ENCODE assay signal across 10 cellular contexts in the genomic region with DNA sequence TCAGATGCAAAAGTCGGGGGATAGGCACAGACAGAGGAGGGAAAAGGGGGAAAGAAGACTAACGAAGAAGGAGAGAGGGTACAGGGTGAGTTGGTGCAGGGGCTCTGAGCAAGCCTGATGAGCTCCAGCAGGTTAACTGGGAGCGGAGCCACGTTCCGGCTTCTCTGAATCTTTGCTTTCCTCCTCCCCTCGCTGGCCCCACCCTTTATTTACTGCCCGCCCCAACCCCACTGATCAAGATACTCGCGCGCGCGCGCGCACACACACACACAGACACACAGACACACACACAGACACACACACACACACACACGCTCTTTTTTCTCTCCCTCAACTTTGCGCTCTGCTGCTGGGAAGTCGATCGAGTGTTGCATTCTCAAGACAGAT. TPM values are rescaled to one million over a fixed set of nuclear protein-coding genes. Genes with fewer than 3 reads are reported as not detected.
DNase-seq lines count a peak whose midpoint lies in the region.
"Had no signal": no experiment of that assay in that cellular context is flagged by ENCODE, and none has a peak within 500 bp of the region (broad histone marks: within the 10 kb centered on the region; RNA-seq: fewer than 3 reads in every experiment).

A gene (minus strand): TSS at position 138 of the 387 bp plus-strand sequence.

- H3K4me2 ChIP-seq in skeletal muscle satellite cell (ENCODE audit: low read length), result peak within 1 kb of the TSS; percentile 85

- peaks cover 44% of the 10 kb centered on the region for H3K27me3 Mint-ChIP-seq in activated naive CD4-positive, alpha-beta T cell treated with anti-CD3 and anti-CD28 coated beads for 36 hours (ENCODE audit: low read depth)

- H3K9me3 ChIP-seq in adipocyte (ENCODE audit: control insufficient read depth, low read length) (peaks cover 3% of the 10 kb centered on the region), skeletal muscle satellite cell (replicated peaks; ENCODE audit: low read length) (no peaks in the 10 kb centered on the region)

- no peaks in the 10 kb centered on the region for H3K9me3 Mint-ChIP-seq in activated naive CD4-positive, alpha-beta T cell treated with anti-CD3 and anti-CD28 coated beads for 36 hours
- H3K9me3 Mint-ChIP-seq: T-helper 1 cell treated with Interleukin-12 subunit alpha and Interleukin-12 subunit beta and Interleukin-4 antibody, amounts not matched to agents 30 μg/mL and 1 μg/mL, for 36 hours had no signal

- H3K36me3 ChIP-seq in adipocyte (ENCODE audit: control insufficient read depth, insufficient read depth, low read length, severe bottlenecking) (no peaks in the 10 kb centered on the region), skeletal muscle satellite cell (ENCODE audit: insufficient read depth, low read length) (no peaks in the 10 kb centered on the region)

- H3K9ac ChIP-seq in adipocyte (ENCODE audit: low read length) (no peak within 1 kb of the TSS), skeletal muscle satellite cell (ENCODE audit: low read depth, low read length) (peak within 1 kb of the TSS; percentile 25)

- H3K27ac Mint-ChIP-seq in activated naive CD4-positive, alpha-beta T cell treated with anti-CD3 and anti-CD28 coated beads for 36 hours, result no peak within 1 kb of the TSS
- H3K27ac Mint-ChIP-seq: memory B cell; T-helper 1 cell treated with Interleukin-12 subunit alpha and Interleukin-12 subunit beta and Interleukin-4 antibody, amounts not matched to agents 30 μg/mL and 1 μg/mL, for 36 hours had no signal

- peak; percentile 3 for DNase-seq in NCI-H2227 treated with DMSO at 0.1 percent for 48 hours (lab: John Stamatoyannopoulos, UW)
- DNase-seq in NCI-H2227 (lab: John Stamatoyannopoulos, UW; ENCODE audit: unreplicated experiment), result no peak
- DNase-seq in adipocyte (ENCODE audit: low read depth), result peak; percentile 21
- no peak for DNase-seq in activated naive CD4-positive, alpha-beta T cell treated with anti-CD3 and anti-CD28 coated beads for 36 hours
- DNase-seq in GOT3 (lab: John Stamatoyannopoulos, UW), result no peak
- DNase-seq in RKO (ENCODE audit: low spot score), result no peak

- peak within 1 kb of the TSS; percentile 74 for H3K4me3 ChIP-seq in adipocyte (ENCODE audit: low read length)
- peak within 1 kb of the TSS; percentile 53 for H3K4me3 ChIP-seq in iPS-11a (ENCODE audit: low read depth, low read length)
- peak within 1 kb of the TSS; percentile 68 for H3K4me3 ChIP-seq in skeletal muscle satellite cell (ENCODE audit: low read length)

- H3K36me3 Mint-ChIP-seq in activated naive CD4-positive, alpha-beta T cell treated with anti-CD3 and anti-CD28 coated beads for 36 hours (ENCODE audit: low read depth), result no peaks in the 10 kb centered on the region
- H3K36me3 Mint-ChIP-seq: memory B cell had no signal

- peaks cover 6% of the 10 kb centered on the region for H3K4me1 Mint-ChIP-seq in activated naive CD4-positive, alpha-beta T cell treated with anti-CD3 and anti-CD28 coated beads for 36 hours (ENCODE audit: low read depth)
- H3K4me1 Mint-ChIP-seq: memory B cell had no signal

- H3K4me3 Mint-ChIP-seq in activated naive CD4-positive, alpha-beta T cell treated with anti-CD3 and anti-CD28 coated beads for 36 hours, result no peak within 1 kb of the TSS
- H3K4me3 Mint-ChIP-seq: memory B cell; T-helper 1 cell treated with Interleukin-12 subunit alpha and Interleukin-12 subunit beta and Interleukin-4 antibody, amounts not matched to agents 30 μg/mL and 1 μg/mL, for 36 hours had no signal

- H3K4me1 ChIP-seq in adipocyte (ENCODE audit: control insufficient read depth, insufficient read depth, low read length), result peaks cover 9% of the 10 kb centered on the region
- H3K4me1 ChIP-seq in skeletal muscle satellite cell (ENCODE audit: control insufficient read depth, insufficient read depth, low read length), result no peaks in the 10 kb centered on the region

- H3K27me3 ChIP-seq in adipocyte (replicated peaks; ENCODE audit: control insufficient read depth, insufficient read depth, low read length), result peaks cover 70% of the 10 kb centered on the region
- H3K27me3 ChIP-seq in skeletal muscle satellite cell (ENCODE audit: control insufficient read depth, insufficient read depth, low read length), result peaks cover 49% of the 10 kb centered on the region

- intact Hi-C loops in activated naive CD4-positive, alpha-beta T cell treated with anti-CD3 and anti-CD28 coated beads for 36 hours (cut with micrococcal nuclease), result no loop called here

- CTCF ChIA-PET in activated naive CD4-positive, alpha-beta T cell treated with anti-CD3 and anti-CD28 coated beads for 36 hours (lab: Charles Lee), result interaction anchor here (0.5 kb wide), 1 partner anchor 639 kb away, joined by 4 read pairs; no protein-coding TSS in a partner anchor

RNA-seq across cellular contexts. Expression of the gene that starts here (rescaled TPM):
- total RNA-seq in skeletal muscle satellite cell (2012; rRNA removed), result 0.22 TPM in 1 of 2 replicates, not detected in the other
- total RNA-seq in activated naive CD4-positive, alpha-beta T cell treated with anti-CD3 and anti-CD28 coated beads for 36 hours, result not detected

Comparison
In these comparisons a context has a peak if more than half of its experiments do, and no peak if none do; other contexts are left out.
1. DNase-seq: peak in NCI-H2227 treated with DMSO at 0.1 percent for 48 hours (single experiment) and adipocyte (single experiment); none in NCI-H2227 (single experiment), activated naive CD4-positive, alpha-beta T cell treated with anti-CD3 and anti-CD28 coated beads for 36 hours (single experiment), GOT3 (single experiment) and RKO (single experiment).
2. Peak in every context shown above with its lines, with median percentiles within 50 percentile points of each other: H3K4me3 ChIP-seq.